ENCODE assay signal across 9 cellular contexts in genomic region chr3:156160653-156161052, GRCh38. TPM values are rescaled to one million over a fixed set of nuclear protein-coding genes. Genes with fewer than 3 reads are reported as not detected.
DNase-seq lines count a peak whose midpoint lies in the region; ATAC-seq and TF ChIP-seq lines count a peak whose summit lies in the region.
"Had no signal": no experiment of that assay in that cellular context is flagged by ENCODE, and none has a peak within 500 bp of the region (broad histone marks: within the 10 kb centered on the region; RNA-seq: fewer than 3 reads in every experiment).

No MANE protein-coding gene starts in this region.

- H3F3A ChIP-seq in neural progenitor cell (ENCODE audit: low read depth): peaks cover 12% of the 10 kb centered on the region

- no peak for TF ChIP-seq CTCF in neural progenitor cell (IDR thresholded peaks at IDR 0.05)

- no peak overlapping the region for H3K27ac ChIP-seq in neural progenitor cell

- H4K20me1 ChIP-seq in neural progenitor cell (ENCODE audit: low read depth): no peaks in the 10 kb centered on the region

- no peaks in the 10 kb centered on the region for H3K36me3 ChIP-seq in neural progenitor cell

- peak overlapping the region; percentile 12 for H3K27ac Mint-ChIP-seq in neural progenitor cell

- H3K27me3 ChIP-seq in neural progenitor cell: no peaks in the 10 kb centered on the region

- H3K4me3 ChIP-seq in neural progenitor cell: no peak overlapping the region
- H3K4me3 ChIP-seq: skin epidermis had no signal

- H3K4me3 Mint-ChIP-seq in neural progenitor cell: no peak overlapping the region

- no peaks in the 10 kb centered on the region for H3K79me2 ChIP-seq in neural progenitor cell (ENCODE audit: low read depth)

- H3K9ac ChIP-seq in neural progenitor cell: no peak overlapping the region

- ATAC-seq in HG02852 (IDR thresholded peaks at IDR 0.05; ENCODE audit: unreplicated experiment): peak; percentile 79
- peak; percentile 50 for ATAC-seq in SK-N-SH treated with all-trans-retinoic acid at 6 μM for 48 hours

- H3K9me3 ChIP-seq in neural progenitor cell (ENCODE audit: low read depth): no peaks in the 10 kb centered on the region

- no peak overlapping the region for H2AFZ ChIP-seq in neural progenitor cell (replicated peaks)

- H3K4me1 Mint-ChIP-seq in neural progenitor cell: peaks cover 21% of the 10 kb centered on the region

- DNase-seq in NCI-H2107 treated with DMSO at 0.1 percent for 48 hours (lab: John Stamatoyannopoulos, UW; ENCODE audit: unreplicated experiment) (peak; percentile 60), NCI-H2107 (lab: John Stamatoyannopoulos, UW) (no peak), neural progenitor cell (ENCODE audit: low spot score) (no peak), SKM-1 (lab: John Stamatoyannopoulos, UW; ENCODE audit: unreplicated experiment) (no peak), COLO668 (lab: John Stamatoyannopoulos, UW; ENCODE audit: unreplicated experiment) (no peak), mesenteric fat pad (ENCODE audit: low spot score) (no peak)

- H3K4me2 ChIP-seq in neural progenitor cell: no peak overlapping the region

- peaks cover 3% of the 10 kb centered on the region for H3K9me3 Mint-ChIP-seq in neural progenitor cell

- H3K27me3 Mint-ChIP-seq in neural progenitor cell (ENCODE audit: insufficient read depth, low read depth): no peaks in the 10 kb centered on the region

- no peaks in the 10 kb centered on the region for H3K36me3 Mint-ChIP-seq in neural progenitor cell

- peaks cover 19% of the 10 kb centered on the region for H3K4me1 ChIP-seq in neural progenitor cell

TF ChIP-seq in SK-N-SH treated with all-trans-retinoic acid at 6 μM for 48 hours, 23 proteins besides CTCF, POLR2A, EP300 and RAD21:
- TF ChIP-seq ZNF565 (CRISPR knock-in tag; conservative IDR thresholded peaks at IDR 0.05; ENCODE audit: low read depth) (no peak), CSDC2 (CRISPR knock-in tag; IDR thresholded peaks at IDR 0.05) (no peak), ESRRG (CRISPR knock-in tag; IDR thresholded peaks at IDR 0.05) (no peak), ARNTL (CRISPR knock-in tag; IDR thresholded peaks at IDR 0.05; ENCODE audit: borderline replicate concordance, low read depth) (no peak), BACH2 (CRISPR knock-in tag; IDR thresholded peaks at IDR 0.05; ENCODE audit: borderline replicate concordance) (no peak), ZNF8 (CRISPR knock-in tag; IDR thresholded peaks at IDR 0.05) (no peak), OSR1 (CRISPR knock-in tag; IDR thresholded peaks at IDR 0.05) (no peak), ZNF70 (CRISPR knock-in tag; IDR thresholded peaks at IDR 0.05) (no peak), ZC3H10 (CRISPR knock-in tag; IDR thresholded peaks at IDR 0.05) (no peak), ZFP3 (CRISPR knock-in tag; IDR thresholded peaks at IDR 0.05) (no peak), PPARA (CRISPR knock-in tag; IDR thresholded peaks at IDR 0.05; ENCODE audit: borderline replicate concordance) (no peak), ZFP30 (CRISPR knock-in tag; IDR thresholded peaks at IDR 0.05) (no peak), POU6F1 (CRISPR knock-in tag; IDR thresholded peaks at IDR 0.05; ENCODE audit: borderline replicate concordance, low read depth) (no peak), RARB (CRISPR knock-in tag; IDR thresholded peaks at IDR 0.05) (no peak), SNAI2 (CRISPR knock-in tag; IDR thresholded peaks at IDR 0.05) (no peak), PATZ1 (CRISPR knock-in tag; IDR thresholded peaks at IDR 0.05; ENCODE audit: borderline replicate concordance) (no peak), GLIS3 (CRISPR knock-in tag; IDR thresholded peaks at IDR 0.05) (no peak), CSRNP3 (CRISPR knock-in tag; IDR thresholded peaks at IDR 0.05) (no peak), TCF4 (CRISPR knock-in tag; IDR thresholded peaks at IDR 0.05; ENCODE audit: borderline replicate concordance) (no peak)
- TF ChIP-seq, protein P1, sequence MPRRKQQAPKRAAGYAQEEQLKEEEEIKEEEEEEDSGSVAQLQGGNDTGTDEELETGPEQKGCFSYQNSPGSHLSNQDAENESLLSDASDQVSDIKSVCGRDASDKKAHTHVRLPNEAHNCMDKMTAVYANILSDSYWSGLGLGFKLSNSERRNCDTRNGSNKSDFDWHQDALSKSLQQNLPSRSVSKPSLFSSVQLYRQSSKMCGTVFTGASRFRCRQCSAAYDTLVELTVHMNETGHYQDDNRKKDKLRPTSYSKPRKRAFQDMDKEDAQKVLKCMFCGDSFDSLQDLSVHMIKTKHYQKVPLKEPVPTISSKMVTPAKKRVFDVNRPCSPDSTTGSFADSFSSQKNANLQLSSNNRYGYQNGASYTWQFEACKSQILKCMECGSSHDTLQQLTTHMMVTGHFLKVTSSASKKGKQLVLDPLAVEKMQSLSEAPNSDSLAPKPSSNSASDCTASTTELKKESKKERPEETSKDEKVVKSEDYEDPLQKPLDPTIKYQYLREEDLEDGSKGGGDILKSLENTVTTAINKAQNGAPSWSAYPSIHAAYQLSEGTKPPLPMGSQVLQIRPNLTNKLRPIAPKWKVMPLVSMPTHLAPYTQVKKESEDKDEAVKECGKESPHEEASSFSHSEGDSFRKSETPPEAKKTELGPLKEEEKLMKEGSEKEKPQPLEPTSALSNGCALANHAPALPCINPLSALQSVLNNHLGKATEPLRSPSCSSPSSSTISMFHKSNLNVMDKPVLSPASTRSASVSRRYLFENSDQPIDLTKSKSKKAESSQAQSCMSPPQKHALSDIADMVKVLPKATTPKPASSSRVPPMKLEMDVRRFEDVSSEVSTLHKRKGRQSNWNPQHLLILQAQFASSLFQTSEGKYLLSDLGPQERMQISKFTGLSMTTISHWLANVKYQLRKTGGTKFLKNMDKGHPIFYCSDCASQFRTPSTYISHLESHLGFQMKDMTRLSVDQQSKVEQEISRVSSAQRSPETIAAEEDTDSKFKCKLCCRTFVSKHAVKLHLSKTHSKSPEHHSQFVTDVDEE (CRISPR knock-in tag; IDR thresholded peaks at IDR 0.05): no peak

RNA-seq across cellular contexts. Expression of gene KCNAB1, which starts 40.3 kb away (rescaled TPM):
- total RNA-seq in neural progenitor cell (ENCODE audit: low replicate concordance) (0.15 and 0.24 TPM in 2 replicates), mesenteric fat pad (3.6 TPM)
